In genomic region chr9:121599872-121600585, GRCh38 we compare ENCODE assay signal across 9 cellular contexts. TPM values are rescaled to one million over a fixed set of nuclear protein-coding genes. Genes with fewer than 3 reads are reported as not detected.
DNase-seq lines count a peak whose midpoint lies in the region; ATAC-seq and TF ChIP-seq lines count a peak whose summit lies in the region.
"Had no signal": no experiment of that assay in that cellular context is flagged by ENCODE, and none has a peak within 500 bp of the region (broad histone marks: within the 10 kb centered on the region; RNA-seq: fewer than 3 reads in every experiment).

No MANE protein-coding gene starts in this region.

- POLR2A ChIA-PET in OCI-LY7 (lab: Charles Lee), result interaction anchor here (0.8 kb wide), 1 partner anchor 346 kb away, joined by 4 read pairs; no protein-coding TSS in a partner anchor

- WGBS in psoas muscle, 3 donors, result 12 to 15% (median 14%) methylated on average over 22 to 25 of the region's 25 CpGs

- H3K9me2 ChIP-seq in OCI-LY7 (ENCODE audit: insufficient read depth, low read length), result no peaks in the 10 kb centered on the region

- no peaks in the 10 kb centered on the region for H3K79me2 ChIP-seq in OCI-LY7 (ENCODE audit: insufficient read depth, low read depth, low read length)

- H3K4me3 ChIP-seq in psoas muscle (peak overlapping the region; percentile 86), OCI-LY7 (ENCODE audit: low read depth, low read length, poor library complexity, severe bottlenecking) (no peak overlapping the region)

- H3K4me3 Mint-ChIP-seq in CD14-positive monocyte, result peak overlapping the region; percentile 54 to 88
- H3K4me3 Mint-ChIP-seq in T-helper 17 cell, result peak overlapping the region; percentile 39
- H3K4me3 Mint-ChIP-seq in activated naive CD4-positive, alpha-beta T cell treated with anti-CD3 and anti-CD28 coated beads for 36 hours, result no peak overlapping the region

- CTCF ChIA-PET in OCI-LY7 (lab: Charles Lee; ENCODE audit: unreplicated experiment), result no interaction called here
- CTCF ChIA-PET in activated naive CD4-positive, alpha-beta T cell treated with anti-CD3 and anti-CD28 coated beads for 36 hours (lab: Charles Lee), result interaction anchor here (0.6 kb wide), 1 partner anchor 380 kb away, joined by 4 read pairs; no protein-coding TSS in a partner anchor

- H3K36me3 ChIP-seq in psoas muscle (ENCODE audit: insufficient read depth in 1 of 2, low read depth in 1 of 2) (no peaks in the 10 kb centered on the region), OCI-LY7 (ENCODE audit: insufficient read depth, low read length) (no peaks in the 10 kb centered on the region)

- BruUV-seq in OCI-LY7 (replicated peaks; lab: Mats Ljungman, UMichigan), result no TSS peak

- H3K27me3 ChIP-seq in psoas muscle (ENCODE audit: insufficient read depth in 3 of 3, low read length in 2 of 3), result no peaks in the 10 kb centered on the region

- ATAC-seq in T-helper 17 cell (no peak), psoas muscle (no peak)

- H3K4me1 Mint-ChIP-seq in CD14-positive monocyte (peaks cover 52% of the 10 kb centered on the region), T-helper 17 cell (peaks cover 5% of the 10 kb centered on the region)
- H3K4me1 Mint-ChIP-seq in activated naive CD4-positive, alpha-beta T cell treated with anti-CD3 and anti-CD28 coated beads for 36 hours (ENCODE audit: low read depth), result peaks cover 3% of the 10 kb centered on the region

- no peaks in the 10 kb centered on the region for H3K9me3 ChIP-seq in T-helper 17 cell (ENCODE audit: control insufficient read depth, low read length, poor library complexity, severe bottlenecking)
- no peaks in the 10 kb centered on the region for H3K9me3 ChIP-seq in psoas muscle
- no peaks in the 10 kb centered on the region for H3K9me3 ChIP-seq in OCI-LY7 (ENCODE audit: low read length)

- H3K4me2 ChIP-seq in OCI-LY7 (ENCODE audit: low read length), result no peak overlapping the region

- H3K36me3 Mint-ChIP-seq in CD14-positive monocyte, result peaks cover 5% of the 10 kb centered on the region in 2 donors
- H3K36me3 Mint-ChIP-seq in T-helper 17 cell (ENCODE audit: low read depth), result peaks cover 2% of the 10 kb centered on the region
- H3K36me3 Mint-ChIP-seq in activated naive CD4-positive, alpha-beta T cell treated with anti-CD3 and anti-CD28 coated beads for 36 hours (ENCODE audit: low read depth), result peaks cover 2% of the 10 kb centered on the region

- H3K27ac ChIP-seq in psoas muscle (peak overlapping the region; percentile 98), OCI-LY7 (ENCODE audit: low read depth, low read length, poor library complexity, severe bottlenecking) (no peak overlapping the region)

- no peak for TF ChIP-seq CTCF in CD14-positive monocyte (IDR thresholded peaks at IDR 0.05)
- TF ChIP-seq CTCF in psoas muscle (IDR thresholded peaks at IDR 0.05), result no peak
- TF ChIP-seq CTCF in OCI-LY7 (conservative IDR thresholded peaks at IDR 0.05; ENCODE audit: low read length), result no peak

- no peak overlapping the region for H2AFZ ChIP-seq in OCI-LY7 (ENCODE audit: low read length)

- intact Hi-C loops in CD14-positive monocyte (cut with micrococcal nuclease), result loop anchor here (5.0 to 10.0 kb wide), 2 partner anchors 45 to 48 kb away; no protein-coding TSS in a partner anchor
- intact Hi-C loops in psoas muscle (cut with DNase I), result loop anchor here (5.0 kb wide), 2 partner anchors 43 to 48 kb away; no protein-coding TSS in a partner anchor
- intact Hi-C loops in OCI-LY7 (cut with micrococcal nuclease; ENCODE audit: unreplicated experiment), result no loop called here
- intact Hi-C loops in activated naive CD4-positive, alpha-beta T cell treated with anti-CD3 and anti-CD28 coated beads for 36 hours (cut with micrococcal nuclease), result no loop called here

- peaks cover 53 to 64% (median 61%) of the 10 kb centered on the region in 3 donors for H3K27me3 Mint-ChIP-seq in CD14-positive monocyte (ENCODE audit: low read depth in 3 of 3)
- peaks cover 73% of the 10 kb centered on the region for H3K27me3 Mint-ChIP-seq in T-helper 17 cell
- H3K27me3 Mint-ChIP-seq in activated naive CD4-positive, alpha-beta T cell treated with anti-CD3 and anti-CD28 coated beads for 36 hours (ENCODE audit: low read depth), result peaks cover 50% of the 10 kb centered on the region

- peak overlapping the region in 2 of 7 donors; percentile 65 to 81 for H3K27ac Mint-ChIP-seq in CD14-positive monocyte
- no peak overlapping the region for H3K27ac Mint-ChIP-seq in T-helper 17 cell
- H3K27ac Mint-ChIP-seq in activated naive CD4-positive, alpha-beta T cell treated with anti-CD3 and anti-CD28 coated beads for 36 hours, result no peak overlapping the region

- H3K9me3 Mint-ChIP-seq in CD14-positive monocyte, result peaks cover 5 to 31% (median 18%) of the 10 kb centered on the region in 7 donors
- peaks cover 5% of the 10 kb centered on the region for H3K9me3 Mint-ChIP-seq in activated naive CD4-positive, alpha-beta T cell treated with anti-CD3 and anti-CD28 coated beads for 36 hours

- H4K20me1 ChIP-seq in OCI-LY7 (ENCODE audit: insufficient read depth, low read length), result no peaks in the 10 kb centered on the region

- no peak for DNase-seq in CD14-positive monocyte (ENCODE audit: low spot score)
- DNase-seq in T-helper 17 cell, result no peak
- DNase-seq in hepatic stellate cell (ENCODE audit: low spot score), result peak; percentile 51
- DNase-seq in psoas muscle, result peak in 1 of 2 donors; percentile 48
- DNase-seq in COR-L47 (lab: John Stamatoyannopoulos, UW), result no peak
- no peak for DNase-seq in OCI-LY7 (ENCODE audit: low spot score)
- no peak for DNase-seq in activated naive CD4-positive, alpha-beta T cell treated with anti-CD3 and anti-CD28 coated beads for 36 hours
- no peak for DNase-seq in stimulated activated naive CD4-positive, alpha-beta T cell (lab: John Stamatoyannopoulos, UW)
- DNase-seq: MM.1S had no signal

- H3K4me1 ChIP-seq in psoas muscle (peaks cover 47% of the 10 kb centered on the region), OCI-LY7 (ENCODE audit: insufficient read depth, low read length, poor library complexity, severe bottlenecking) (no peaks in the 10 kb centered on the region)

RNA-seq across cellular contexts. Expression of gene DAB2IP, which starts 51.4 kb away (rescaled TPM):
- polyA plus RNA-seq in CD14-positive monocyte (not detected), psoas muscle (10 to 100 TPM; 14.1 to 18.7 (median 14.4) TPM)
- total RNA-seq in T-helper 17 cell (not detected), psoas muscle (10 to 100 TPM; 33.4 to 66.2 (median 50.7) TPM), OCI-LY7 (2022) (11.1 and 11.2 TPM in 2 replicates)
- total RNA-seq in OCI-LY7 (2014; rRNA removed; shearing (Covaris generic)), result 2.9 and 3.9 TPM in 2 replicates
- total RNA-seq in activated naive CD4-positive, alpha-beta T cell treated with anti-CD3 and anti-CD28 coated beads for 36 hours, result under 1 TPM in 1 of 2 experiments, not detected in 1; 0.35 TPM

Comparison
In these comparisons a context has a peak if more than half of its experiments do, and no peak if none do; other contexts are left out.
1. intact Hi-C loops: an anchor here in CD14-positive monocyte (5.0 to 10.0 kb wide) and psoas muscle (5.0 kb wide); none called in OCI-LY7 and activated naive CD4-positive, alpha-beta T cell treated with anti-CD3 and anti-CD28 coated beads for 36 hours.